In the genomic region with DNA sequence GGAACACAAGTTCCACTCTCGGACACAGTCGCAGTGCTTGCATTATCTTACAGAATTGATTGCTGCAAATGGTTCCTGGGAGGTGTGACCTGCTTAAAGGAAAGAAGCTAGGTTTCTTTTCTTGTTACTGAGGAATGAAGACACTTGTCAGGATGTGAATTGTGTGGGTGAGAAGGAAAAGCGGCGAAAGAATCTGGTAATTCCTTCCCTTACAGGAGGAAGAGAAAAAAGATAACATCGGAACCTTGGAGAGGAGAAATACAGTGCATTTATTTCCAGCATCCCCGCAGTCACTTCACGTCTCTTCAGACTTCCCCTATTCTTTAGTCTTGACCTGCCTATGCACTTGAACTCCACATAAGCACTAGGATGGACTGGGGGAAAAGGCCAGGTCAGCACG, we compare ENCODE assay signal across 9 cellular contexts. TPM values are rescaled to one million over a fixed set of nuclear protein-coding genes. Genes with fewer than 3 reads are reported as not detected.
DNase-seq lines count a peak whose midpoint lies in the region; ATAC-seq, FAIRE-seq and TF ChIP-seq lines count a peak whose summit lies in the region.
"Had no signal": no experiment of that assay in that cellular context is flagged by ENCODE, and none has a peak within 500 bp of the region (broad histone marks: within the 10 kb centered on the region; RNA-seq: fewer than 3 reads in every experiment).

No MANE protein-coding gene starts in this region.

- peak overlapping the region; percentile 83 for H3K4me3 Mint-ChIP-seq in osteocyte (ENCODE audit: unreplicated experiment)

- no peak overlapping the region for H3K27ac Mint-ChIP-seq in osteocyte (ENCODE audit: unreplicated experiment)

- POLR2A ChIA-PET in PC-9 (lab: Charles Lee; ENCODE audit: unreplicated experiment) (no interaction called here), endothelial cell of umbilical vein (lab: Charles Lee) (interaction anchor here (1.0 kb wide), 1 partner anchor 9 kb away, joined by 4 read pairs; no protein-coding TSS in a partner anchor)

- H3K79me2 ChIP-seq in PC-9 (ENCODE audit: low read depth) (0 out of 2 replicates have a peak, but pooled peaks cover 7% of the 10 kb centered on the region), endothelial cell of umbilical vein (ENCODE audit: control insufficient read depth, insufficient read depth, low read length) (no peaks in the 10 kb centered on the region)

- no peak for TF ChIP-seq POLR2A in endothelial cell of umbilical vein (IDR thresholded peaks at IDR 0.05; ENCODE audit: low read depth, low read length)

- FAIRE-seq in endothelial cell of umbilical vein (lab: Jason Lieb, UNC) = no peak
- FAIRE-seq: GM18507 had no signal

- CTCF ChIA-PET in PC-9 (lab: Charles Lee) (no interaction called here), endothelial cell of umbilical vein (lab: Charles Lee) (interaction anchor here (0.9 to 1.3 kb wide), 2 partner anchors 61 to 167 kb away, joined by 3 read pairs; no protein-coding TSS in a partner anchor)

- H3K9me2 ChIP-seq in PC-9 (ENCODE audit: insufficient read depth) = no peaks in the 10 kb centered on the region

- peaks cover 61% of the 10 kb centered on the region for H3K27me3 Mint-ChIP-seq in osteocyte (ENCODE audit: unreplicated experiment)

- intact Hi-C loops in PC-9 (cut with micrococcal nuclease; ENCODE audit: unreplicated experiment) = loop anchor here (5.0 kb wide), 1 partner anchor 100 kb away; no protein-coding TSS in a partner anchor
- intact Hi-C loops in endothelial cell of umbilical vein (cut with micrococcal nuclease) = loop anchor here (1.0 to 10.0 kb wide), 2 partner anchors 83 to 642 kb away; no protein-coding TSS in a partner anchor

- peak overlapping the region; percentile 63; the same call in 1 of the 2 replicates for H3K4me3 ChIP-seq in PC-9
- peak overlapping the region in 2 of 3 experiments; percentile 46 to 51 for H3K4me3 ChIP-seq in endothelial cell of umbilical vein (replicated peaks in 1 of 3; ENCODE audit: insufficient read depth in 1 of 3, low read depth in 1 of 3, low read length in 3 of 3)

- H3K36me3 ChIP-seq in PC-9 (ENCODE audit: low read depth) (no peaks in the 10 kb centered on the region), endothelial cell of umbilical vein (ENCODE audit: control insufficient read depth in 2 of 2, extremely low read depth in 1 of 2, insufficient read depth in 2 of 2, low read length in 2 of 2) (no peaks in the 10 kb centered on the region)

- no peaks in the 10 kb centered on the region for H3K36me3 Mint-ChIP-seq in osteocyte (ENCODE audit: unreplicated experiment)

- no peaks in the 10 kb centered on the region for H3K9me3 ChIP-seq in PC-9 (ENCODE audit: insufficient read depth, low read depth)
- no peaks in the 10 kb centered on the region for H3K9me3 ChIP-seq in endothelial cell of umbilical vein (replicated peaks; ENCODE audit: control insufficient read depth, insufficient read depth, low read length)

- H3K4me2 ChIP-seq in PC-9 = peak overlapping the region; percentile 81
- peak overlapping the region; percentile 65 for H3K4me2 ChIP-seq in endothelial cell of umbilical vein (ENCODE audit: insufficient read depth, low read length)

- no peak overlapping the region for H3K27ac ChIP-seq in PC-9
- H3K27ac ChIP-seq in endothelial cell of umbilical vein (ENCODE audit: insufficient read depth, low read depth, low read length) = no peak overlapping the region

- no peaks in the 10 kb centered on the region for H4K20me1 ChIP-seq in PC-9 (ENCODE audit: insufficient read depth)
- H4K20me1 ChIP-seq in endothelial cell of umbilical vein (replicated peaks; ENCODE audit: control insufficient read depth, extremely low read depth, insufficient read depth, low read length) = no peaks in the 10 kb centered on the region

- H3F3A ChIP-seq in PC-9 (ENCODE audit: insufficient read depth, low read depth) = no peaks in the 10 kb centered on the region

- no peak overlapping the region for H2AFZ ChIP-seq in PC-9
- peak overlapping the region; percentile 72 for H2AFZ ChIP-seq in endothelial cell of umbilical vein (ENCODE audit: low read depth, low read length)

- no peaks in the 10 kb centered on the region for H3K4me1 ChIP-seq in PC-9 (replicated peaks; ENCODE audit: insufficient read depth)
- peaks cover 13% of the 10 kb centered on the region for H3K4me1 ChIP-seq in endothelial cell of umbilical vein (ENCODE audit: control insufficient read depth, extremely low read depth, insufficient read depth, low read length)

- H3K4me1 Mint-ChIP-seq in osteocyte (ENCODE audit: unreplicated experiment) = peaks cover 16% of the 10 kb centered on the region

- H3K27me3 ChIP-seq in PC-9 (ENCODE audit: insufficient read depth, low read depth) = no peaks in the 10 kb centered on the region
- peaks cover 2 to 4% of the 10 kb centered on the region in 2 experiments for H3K27me3 ChIP-seq in endothelial cell of umbilical vein (ENCODE audit: control insufficient read depth in 2 of 2, insufficient read depth in 2 of 2, low read length in 2 of 2)

- dilution Hi-C loops in endothelial cell of umbilical vein (cut with MboI; ENCODE audit: extremely low pct_ligation_motif_present, low sequenced_read_pairs) = no loop called here

- no peaks in the 10 kb centered on the region for H3K9me1 ChIP-seq in endothelial cell of umbilical vein (replicated peaks; ENCODE audit: control insufficient read depth, extremely low read depth, insufficient read depth, low read length)

- BruUV-seq in PC-9 (replicated peaks; lab: Mats Ljungman, UMichigan) (no TSS peak), endothelial cell of umbilical vein (replicated peaks; lab: Mats Ljungman, UMichigan) (no TSS peak)

- peak; percentile 20 for ATAC-seq in GM18907 (IDR thresholded peaks at IDR 0.05; ENCODE audit: unreplicated experiment)
- ATAC-seq in GM18873 (IDR thresholded peaks at IDR 0.05; ENCODE audit: low FRiP score, unreplicated experiment) = no peak

- TF ChIP-seq CTCF in PC-9 (conservative IDR thresholded peaks at IDR 0.05) (no peak), endothelial cell of umbilical vein (IDR thresholded peaks at IDR 0.05; ENCODE audit: extremely low read depth in 1 of 2, insufficient read depth in 1 of 2, low read depth in 1 of 2, low read length in 2 of 2) (no peak), osteocyte (IDR thresholded peaks at IDR 0.05) (no peak)

- no peaks in the 10 kb centered on the region for H3K9me3 Mint-ChIP-seq in osteocyte (ENCODE audit: unreplicated experiment)

- H3K9ac ChIP-seq in endothelial cell of umbilical vein (replicated peaks; ENCODE audit: extremely low read depth, insufficient read depth, low read length) = no peak overlapping the region

- DNase-seq in PC-9 (no peak), endothelial cell of umbilical vein (ENCODE audit: low read depth, low spot score) (no peak), osteocyte (ENCODE audit: extremely low spot score, unreplicated experiment) (no peak), germinal center (ENCODE audit: low spot score) (no peak), NCI-H146 (lab: John Stamatoyannopoulos, UW) (no peak), NOMO-1 treated with dmso at 0.1 percent for 144 hours (lab: John Stamatoyannopoulos, UW; ENCODE audit: unreplicated experiment) (no peak)

TF ChIP-seq in endothelial cell of umbilical vein, 7 proteins besides CTCF, POLR2A, EP300 and RAD21:
- no peak for TF ChIP-seq JUN (IDR thresholded peaks at IDR 0.05; ENCODE audit: borderline replicate concordance, insufficient read depth, insufficient read length, low read depth)
- no peak for TF ChIP-seq FOS (IDR thresholded peaks at IDR 0.05; ENCODE audit: borderline replicate concordance, insufficient read depth, low read length)
- TF ChIP-seq MYC (IDR thresholded peaks at IDR 0.05; ENCODE audit: low read depth, low read length) = no peak
- TF ChIP-seq POLR2AphosphoS5 (IDR thresholded peaks at IDR 0.05; ENCODE audit: insufficient read depth, low read depth, low read length) = no peak
- TF ChIP-seq, protein P1, sequence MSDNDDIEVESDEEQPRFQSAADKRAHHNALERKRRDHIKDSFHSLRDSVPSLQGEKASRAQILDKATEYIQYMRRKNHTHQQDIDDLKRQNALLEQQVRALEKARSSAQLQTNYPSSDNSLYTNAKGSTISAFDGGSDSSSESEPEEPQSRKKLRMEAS (IDR thresholded peaks at IDR 0.05; ENCODE audit: insufficient read depth, insufficient read length) = no peak
- no peak for TF ChIP-seq EZH2 (IDR thresholded peaks at IDR 0.05; ENCODE audit: borderline replicate concordance, low read depth, low read length, severe bottlenecking)
- no peak for TF ChIP-seq GATA2 (IDR thresholded peaks at IDR 0.05; ENCODE audit: insufficient read depth, insufficient read length, low read depth, low read length)

RNA-seq across cellular contexts. Expression of a gene that starts 0.4 kb away (rescaled TPM):
- total RNA-seq in PC-9 (2021) (4.1 and 5.9 TPM in 2 replicates), endothelial cell of umbilical vein (0.92 and 1.8 TPM in 2 replicates), osteocyte (0.13 TPM in 1 of 2 replicates, not detected in the other)
- 0.03 and 0.11 TPM in 2 replicates for polyA plus RNA-seq in endothelial cell of umbilical vein
- polyA plus RNA-seq in endothelial cell of umbilical vein (2011; cell fraction: cytosol; rRNA removed) = 0.08 and 0.12 TPM in 2 replicates
- 0.55 and 1.3 TPM in 2 replicates for polyA plus RNA-seq in endothelial cell of umbilical vein (2011; cell fraction: nucleus; rRNA removed)
- polyA plus RNA-seq in endothelial cell of umbilical vein (2012) = not detected in 2 replicates
- 3.1 and 4.9 TPM in 2 replicates for polyA minus RNA-seq in endothelial cell of umbilical vein
- polyA minus RNA-seq in endothelial cell of umbilical vein (2011; cell fraction: cytosol; rRNA and poly(A)+ RNA removed) = 2.2 TPM
- 7.7 and 8.6 TPM in 2 replicates for polyA minus RNA-seq in endothelial cell of umbilical vein (2011; cell fraction: nucleus; rRNA and poly(A)+ RNA removed)
